In the genomic region with DNA sequence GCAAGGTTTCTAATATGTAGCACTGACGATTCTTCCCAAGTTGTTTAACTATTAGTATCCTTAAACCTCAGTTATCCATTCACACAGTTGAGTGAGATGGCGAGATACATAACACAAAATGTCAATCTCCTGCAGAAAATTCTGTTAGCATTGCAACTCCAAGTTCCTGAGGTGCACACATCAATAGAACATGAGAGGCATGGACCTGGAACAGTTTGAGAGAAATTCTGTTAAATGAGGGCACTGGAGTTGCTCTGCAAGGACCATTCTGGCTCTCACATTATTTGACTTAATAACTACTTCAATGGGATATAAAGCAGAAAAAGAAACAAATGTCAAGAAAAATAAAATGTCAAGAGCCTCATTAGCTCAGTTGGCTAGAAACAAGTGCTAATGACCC, we compare ENCODE assay signal across 25 cellular contexts.
DNase-seq lines count a peak whose midpoint lies in the region; ATAC-seq, FAIRE-seq and TF ChIP-seq lines count a peak whose summit lies in the region.
"Had no signal": no experiment of that assay in that cellular context is flagged by ENCODE, and none has a peak within 500 bp of the region (broad histone marks: within the 10 kb centered on the region; RNA-seq: fewer than 3 reads in every experiment).

No MANE protein-coding gene starts in this region.

- no peaks in the 10 kb centered on the region for H3K27me3 Mint-ChIP-seq in astrocyte (ENCODE audit: low read depth, unreplicated experiment)
- H3K27me3 Mint-ChIP-seq: CD4-positive, CD25-positive, alpha-beta regulatory T cell; CD8-positive, alpha-beta memory T cell had no signal

- no peak overlapping the region for H3K4me2 ChIP-seq in astrocyte (ENCODE audit: low read length)
- H3K4me2 ChIP-seq: BLaER1 had no signal

- peak; percentile 58 for FAIRE-seq in astrocyte (lab: Jason Lieb, UNC)
- FAIRE-seq: A204.1, GM12878, GM12892, GM18507 had no signal

- no peak overlapping the region for H3K4me3 ChIP-seq in astrocyte (ENCODE audit: insufficient read depth, low read depth, low read length)
- H3K4me3 ChIP-seq in lung: no peak overlapping the region
- H3K4me3 ChIP-seq in dorsolateral prefrontal cortex: no peak overlapping the region
- H3K4me3 ChIP-seq: BLaER1, GM12878 had no signal

- intact Hi-C loops in dorsolateral prefrontal cortex (cut with DNase I): no loop called here

- no peak overlapping the region for H3K4me3 Mint-ChIP-seq in astrocyte (ENCODE audit: unreplicated experiment)
- H3K4me3 Mint-ChIP-seq: CD14-positive monocyte; CD4-positive, alpha-beta memory T cell; CD4-positive, CD25-positive, alpha-beta regulatory T cell; CD8-positive, alpha-beta memory T cell had no signal

- no peaks in the 10 kb centered on the region for H3K9me3 Mint-ChIP-seq in astrocyte (ENCODE audit: unreplicated experiment)
- H3K9me3 Mint-ChIP-seq: CD4-positive, alpha-beta memory T cell; CD8-positive, alpha-beta memory T cell had no signal

- H3K27me3 ChIP-seq in astrocyte (ENCODE audit: insufficient read depth, low read length): no peaks in the 10 kb centered on the region
- H3K27me3 ChIP-seq in lung (ENCODE audit: control insufficient read depth, insufficient read depth): no peaks in the 10 kb centered on the region
- H3K27me3 ChIP-seq in dorsolateral prefrontal cortex: peaks cover 0 to 73% (median 9%) of the 10 kb centered on the region in 45 donors
- H3K27me3 ChIP-seq: BE2C had no signal

- no peak overlapping the region for H3K27ac Mint-ChIP-seq in astrocyte (ENCODE audit: unreplicated experiment)
- H3K27ac Mint-ChIP-seq: CD14-positive monocyte; CD4-positive, alpha-beta memory T cell; CD4-positive, CD25-positive, alpha-beta regulatory T cell; CD8-positive, alpha-beta memory T cell had no signal

- ATAC-seq in lung (ENCODE audit: insufficient read depth, low FRiP score) (peak; percentile 64), HG03045 (IDR thresholded peaks at IDR 0.05; ENCODE audit: unreplicated experiment) (no peak)
- ATAC-seq: GM12878 had no signal

- no peak for TF ChIP-seq CTCF in astrocyte (IDR thresholded peaks at IDR 0.05; ENCODE audit: insufficient read depth, low read depth, low read length)
- TF ChIP-seq CTCF in lung (IDR thresholded peaks at IDR 0.05; ENCODE audit: control extremely low read depth, extremely low read depth): no peak
- no peak for TF ChIP-seq CTCF in dorsolateral prefrontal cortex (IDR thresholded peaks at IDR 0.05 in 54 of 56, conservative IDR thresholded peaks at IDR 0.05 in 2 of 56; ENCODE audit: low read depth in 1 of 56, partially characterized antibody in 56 of 56)

- H3K9ac ChIP-seq in astrocyte (ENCODE audit: low read length): no peak overlapping the region
- H3K9ac ChIP-seq: BLaER1 had no signal

- H4K20me1 ChIP-seq in astrocyte (ENCODE audit: insufficient read depth, low read length): no peaks in the 10 kb centered on the region
- H4K20me1 ChIP-seq: BLaER1 had no signal

- no peaks in the 10 kb centered on the region for H3K36me3 Mint-ChIP-seq in astrocyte (ENCODE audit: low read depth, unreplicated experiment)
- H3K36me3 Mint-ChIP-seq: CD14-positive monocyte; CD4-positive, alpha-beta memory T cell; CD4-positive, CD25-positive, alpha-beta regulatory T cell; CD8-positive, alpha-beta memory T cell had no signal

- no peak overlapping the region for H2AFZ ChIP-seq in astrocyte (ENCODE audit: low read depth, low read length)

- 52 to 89% methylated on average over 2 of the region's 2 CpGs for WGBS in lung, 2 donors

- no peaks in the 10 kb centered on the region for H3K79me2 ChIP-seq in astrocyte (ENCODE audit: insufficient read depth, low read length)

- H3K27ac ChIP-seq in astrocyte (ENCODE audit: low read depth, low read length) (no peak overlapping the region), lung (ENCODE audit: low read depth in 1 of 2, low read length in 1 of 2) (no peak overlapping the region), dorsolateral prefrontal cortex (no peak overlapping the region)
- H3K27ac ChIP-seq: BLaER1 had no signal

- H3K36me3 ChIP-seq in astrocyte (ENCODE audit: insufficient read depth, low read length) (no peaks in the 10 kb centered on the region), lung (ENCODE audit: control insufficient read depth in 2 of 2, insufficient read depth in 2 of 2, low read length in 2 of 2) (no peaks in the 10 kb centered on the region)
- H3K36me3 ChIP-seq: BE2C, BLaER1 had no signal

- DNase-seq in astrocyte (ENCODE audit: low read depth) (no peak), lung (ENCODE audit: low spot score) (no peak), dorsolateral prefrontal cortex (no peak), ACHN (no peak)
- DNase-seq: 8988T; BE2C; C1 segment of cervical spinal cord; CD4-positive, alpha-beta memory T cell; CD4-positive, CD25-positive, alpha-beta regulatory T cell; CD8-positive, alpha-beta memory T cell; COR-L47; DMS 273 treated with DMSO at 0.1 percent for 48 hours; DMS153; DMS53; DMS79; DND-41; EL; GDM1 had no signal

- in situ Hi-C loops in ACHN (cut with HindIII; ENCODE audit: low pct_ligation_motif_present, low pct_unique_long_range_greater_than_20kb, low sequenced_read_pairs): no loop called here

- no peaks in the 10 kb centered on the region for H3K4me1 Mint-ChIP-seq in astrocyte (ENCODE audit: low read depth, unreplicated experiment)
- H3K4me1 Mint-ChIP-seq: CD14-positive monocyte; CD4-positive, alpha-beta memory T cell; CD4-positive, CD25-positive, alpha-beta regulatory T cell; CD8-positive, alpha-beta memory T cell had no signal

- H3K9me3 ChIP-seq in astrocyte (ENCODE audit: insufficient read depth, low read depth, low read length): no peaks in the 10 kb centered on the region
- no peaks in the 10 kb centered on the region for H3K9me3 ChIP-seq in lung (ENCODE audit: control insufficient read depth in 2 of 2, insufficient read depth in 1 of 2, low read length in 1 of 2)
- H3K9me3 ChIP-seq: BE2C, BLaER1 had no signal

- H3K4me1 ChIP-seq in astrocyte (ENCODE audit: insufficient read depth, low read length): no peaks in the 10 kb centered on the region
- no peaks in the 10 kb centered on the region for H3K4me1 ChIP-seq in lung (ENCODE audit: control insufficient read depth in 2 of 2, insufficient read depth in 2 of 2, low read length in 2 of 2)
- H3K4me1 ChIP-seq: BE2C, BLaER1 had no signal
